In genomic region chr6:142336183-142336582, GRCh38 we compare ENCODE assay signal across 17 cellular contexts. TPM values are rescaled to one million over a fixed set of nuclear protein-coding genes. Genes with fewer than 3 reads are reported as not detected.
DNase-seq lines count a peak whose midpoint lies in the region; ATAC-seq and TF ChIP-seq lines count a peak whose summit lies in the region.
"Had no signal": no experiment of that assay in that cellular context is flagged by ENCODE, and none has a peak within 500 bp of the region (broad histone marks: within the 10 kb centered on the region; RNA-seq: fewer than 3 reads in every experiment).

No MANE protein-coding gene starts in this region.

- H3K27me3 ChIP-seq in SK-N-SH (ENCODE audit: insufficient read depth) (no peaks in the 10 kb centered on the region), uterus (no peaks in the 10 kb centered on the region)
- H3K27me3 ChIP-seq: BLaER1 had no signal

- POLR2A ChIA-PET in SK-N-SH (lab: Yijun Ruan, JAX) = no interaction called here
- POLR2A ChIA-PET in HEK293T (lab: Yijun Ruan, JAX) = no interaction called here

- H3K4me1 Mint-ChIP-seq in neural crest cell = peaks cover 35% of the 10 kb centered on the region
- H3K4me1 Mint-ChIP-seq: CD14-positive monocyte had no signal

- H3K36me3 Mint-ChIP-seq in neural crest cell (ENCODE audit: low read depth) = no peaks in the 10 kb centered on the region
- H3K36me3 Mint-ChIP-seq: CD14-positive monocyte; CD4-positive, alpha-beta memory T cell had no signal

- H3K27ac Mint-ChIP-seq in neural crest cell (ENCODE audit: unreplicated experiment) = no peak overlapping the region
- H3K27ac Mint-ChIP-seq: CD14-positive monocyte; CD4-positive, alpha-beta memory T cell; H9 had no signal

- no peak for TF ChIP-seq POLR2A in uterus (IDR thresholded peaks at IDR 0.05)

- H2AFZ ChIP-seq in SK-N-SH (ENCODE audit: low read depth) = no peak overlapping the region

- peak overlapping the region; percentile 88 to 93; a peak in 3 of 4 replicates for H3K27ac ChIP-seq in SK-N-SH (ENCODE audit: low read depth in 2 of 2, low read length in 1 of 2)
- H3K27ac ChIP-seq in uterus = no peak overlapping the region
- H3K27ac ChIP-seq: 22Rv1, BLaER1, HL-60 had no signal

- TF ChIP-seq CTCF in SK-N-SH (IDR thresholded peaks at IDR 0.05) = no peak
- no peak for TF ChIP-seq CTCF in neural crest cell (conservative IDR thresholded peaks at IDR 0.05)
- no peak for TF ChIP-seq CTCF in uterus (IDR thresholded peaks at IDR 0.05)

- H3K4me1 ChIP-seq in SK-N-SH (ENCODE audit: control insufficient read depth in 1 of 2, insufficient read depth in 2 of 2, low read depth in 1 of 2, low read length in 1 of 2) (peaks cover 0 to 4% of the 10 kb centered on the region in 2 experiments; a peak in 2 of 4 replicates), uterus (no peaks in the 10 kb centered on the region)
- H3K4me1 ChIP-seq: BLaER1 had no signal

- H3K4me3 ChIP-seq in SK-N-SH (ENCODE audit: low read depth in 2 of 2, low read length in 1 of 2) (no peak overlapping the region), uterus (no peak overlapping the region)
- H3K4me3 ChIP-seq: BLaER1 had no signal

- no peaks in the 10 kb centered on the region for H3K27me3 Mint-ChIP-seq in neural crest cell (ENCODE audit: low read depth)

- DNase-seq in SK-N-SH = no peak
- DNase-seq in left lobe of liver (ENCODE audit: low spot score) = no peak
- no peak for DNase-seq in neural crest cell (ENCODE audit: low read depth, low spot score)
- DNase-seq in uterus = no peak
- DNase-seq in SIG-M5 (lab: John Stamatoyannopoulos, UW) = no peak
- DNase-seq in HEK293T (ENCODE audit: extremely low spot score) = no peak
- DNase-seq: CD4-positive, alpha-beta memory T cell; DMS153; DMS79; GDM1; H9; IMR-90 had no signal

- TF ChIP-seq EP300 in SK-N-SH (IDR thresholded peaks at IDR 0.05; ENCODE audit: borderline replicate concordance in 1 of 2, low read depth in 1 of 2, low read length in 1 of 2) = no peak

- H3F3A ChIP-seq in SK-N-SH (replicated peaks; ENCODE audit: insufficient read depth) = peaks cover 45% of the 10 kb centered on the region

- peak overlapping the region; percentile 1 for H3K4me3 Mint-ChIP-seq in neural crest cell
- H3K4me3 Mint-ChIP-seq: CD14-positive monocyte; CD4-positive, alpha-beta memory T cell; H9 had no signal

- ATAC-seq in SK-N-SH treated with all-trans-retinoic acid at 6 μM for 48 hours (no peak), left lobe of liver (peak; percentile 61)

- CTCF ChIA-PET in SK-N-SH (lab: Yijun Ruan, JAX) = no interaction called here
- CTCF ChIA-PET in HEK293T (lab: Yijun Ruan, JAX) = interaction anchor here (0.6 kb wide), 1 partner anchor 68 kb away, joined by 5 read pairs; no protein-coding TSS in a partner anchor

- no peak overlapping the region for H3K9ac ChIP-seq in SK-N-SH
- H3K9ac ChIP-seq: BLaER1 had no signal

- TF ChIP-seq RAD21 in SK-N-SH (IDR thresholded peaks at IDR 0.05; ENCODE audit: low read length) = no peak

- intact Hi-C loops in uterus (cut with DNase I; ENCODE audit: low total_unique reads) = no loop called here

- H3K4me2 ChIP-seq in SK-N-SH = peak overlapping the region; percentile 48
- H3K4me2 ChIP-seq: BLaER1 had no signal

- H4K20me1 ChIP-seq in SK-N-SH (ENCODE audit: insufficient read depth) = no peaks in the 10 kb centered on the region
- H4K20me1 ChIP-seq: BLaER1 had no signal

- H3K9me2 ChIP-seq in SK-N-SH = no peaks in the 10 kb centered on the region

- H3K36me3 ChIP-seq in SK-N-SH (replicated peaks in 1 of 2; ENCODE audit: control insufficient read depth in 1 of 2, insufficient read depth in 2 of 2, low read length in 1 of 2) (no peaks in the 10 kb centered on the region), uterus (no peaks in the 10 kb centered on the region)
- H3K36me3 ChIP-seq: BLaER1 had no signal

- H3K9me3 ChIP-seq in SK-N-SH (no peaks in the 10 kb centered on the region), uterus (no peaks in the 10 kb centered on the region)
- H3K9me3 ChIP-seq: BLaER1 had no signal

- H3K79me2 ChIP-seq in SK-N-SH (ENCODE audit: insufficient read depth) = peaks cover 75% of the 10 kb centered on the region

- H3K9me3 Mint-ChIP-seq in neural crest cell = peaks cover 2% of the 10 kb centered on the region
- H3K9me3 Mint-ChIP-seq: H9 had no signal

TF ChIP-seq in SK-N-SH, 30 proteins besides CTCF, POLR2A, EP300 and RAD21:
- TF ChIP-seq TCF12 (IDR thresholded peaks at IDR 0.05) = no peak
- no peak for TF ChIP-seq POLR2AphosphoS5 (IDR thresholded peaks at IDR 0.05; ENCODE audit: low read depth, low read length)
- TF ChIP-seq MAX (IDR thresholded peaks at IDR 0.05; ENCODE audit: low read depth) = no peak
- TF ChIP-seq ZBTB33 (IDR thresholded peaks at IDR 0.05; ENCODE audit: borderline replicate concordance, low read depth) = no peak

TF ChIP-seq in SK-N-SH treated with all-trans-retinoic acid at 6 μM for 48 hours, 23 proteins besides CTCF, POLR2A, EP300 and RAD21 (continues in another document):
- TF ChIP-seq ZFP3 (CRISPR knock-in tag; IDR thresholded peaks at IDR 0.05) (no peak), CSRNP3 (CRISPR knock-in tag; IDR thresholded peaks at IDR 0.05) (no peak), ZC3H10 (CRISPR knock-in tag; IDR thresholded peaks at IDR 0.05) (no peak), ESRRG (CRISPR knock-in tag; IDR thresholded peaks at IDR 0.05) (no peak), ZNF8 (CRISPR knock-in tag; IDR thresholded peaks at IDR 0.05) (no peak), ISL1 (CRISPR knock-in tag; IDR thresholded peaks at IDR 0.05) (no peak), CSDC2 (CRISPR knock-in tag; IDR thresholded peaks at IDR 0.05) (no peak), ARNTL (CRISPR knock-in tag; IDR thresholded peaks at IDR 0.05; ENCODE audit: borderline replicate concordance, low read depth) (no peak), CREB5 (CRISPR knock-in tag; IDR thresholded peaks at IDR 0.05; ENCODE audit: low read depth) (no peak)

TF ChIP-seq in HEK293T, 16 proteins besides CTCF, POLR2A, EP300 and RAD21:
- TF ChIP-seq LEF1 (IDR thresholded peaks at IDR 0.05; ENCODE audit: borderline replicate concordance) (no peak), HDGF (IDR thresholded peaks at IDR 0.05; ENCODE audit: borderline replicate concordance) (no peak), FOXK2 (IDR thresholded peaks at IDR 0.05) (no peak)
TF ChIP-seq in HEK293T: peak in this region for 0.

RNA-seq across cellular contexts. Expression of gene ADGRG6, which starts 34.4 kb away (rescaled TPM):
- 61.5 and 91.8 TPM in 2 replicates for polyA plus RNA-seq in SK-N-SH (2012; rRNA removed)
- 83.4 and 84.3 TPM in 2 replicates for polyA plus RNA-seq in SK-N-SH (2012; cell fraction: cytosol; rRNA removed)
- polyA plus RNA-seq in SK-N-SH (2012; cell fraction: nucleus; rRNA removed) = 78.5 and 178 TPM in 2 replicates
- total RNA-seq in left lobe of liver (84.4 TPM), neural crest cell (78.9 and 83.2 TPM in 2 replicates), uterus (10 to 100 TPM in 2 of 4 donors, 1 to 10 TPM in 2; 3.6 to 23.8 (median 9.5) TPM)
- polyA plus RNA-seq: CD4-positive, alpha-beta memory T cell had no signal

Comparison
In these comparisons a context has a peak if more than half of its experiments do, and no peak if none do; other contexts are left out.
1. H3K27ac ChIP-seq: peak in SK-N-SH (2 of 2); none in uterus (0 of 2).